8 cellular contexts compared by ENCODE assay signal in genomic region chr12:57239587-57240068, GRCh38. TPM values are rescaled to one million over a fixed set of nuclear protein-coding genes. Genes with fewer than 3 reads are reported as not detected.
DNase-seq lines count a peak whose midpoint lies in the region; FAIRE-seq and TF ChIP-seq lines count a peak whose summit lies in the region.

No MANE protein-coding gene starts in this region.

- H3K9me3 ChIP-seq in osteoblast (ENCODE audit: low read depth, low read length), result no peaks in the 10 kb centered on the region

- peaks cover 3% of the 10 kb centered on the region for H3K36me3 ChIP-seq in osteoblast (ENCODE audit: insufficient read depth, low read length)

- peak overlapping the region; percentile 93 for H3K4me2 ChIP-seq in osteoblast (ENCODE audit: insufficient read depth, low read length)

- H3K4me1 ChIP-seq in osteoblast (ENCODE audit: insufficient read depth, low read length), result peaks cover 35% of the 10 kb centered on the region

- peak overlapping the region; percentile 68 for H3K4me3 ChIP-seq in coronary artery
- H3K4me3 ChIP-seq in osteoblast (ENCODE audit: insufficient read depth, low read length), result peak overlapping the region; percentile 79

- no peaks in the 10 kb centered on the region for H3K79me2 ChIP-seq in osteoblast (ENCODE audit: insufficient read depth, low read length)

- TF ChIP-seq CTCF in coronary artery (IDR thresholded peaks at IDR 0.05) (no peak), osteoblast (IDR thresholded peaks at IDR 0.05; ENCODE audit: extremely low read depth, low read depth, low read length) (no peak)

- peak; percentile 42 for DNase-seq in NCI-H1694 treated with DMSO at 0.1 percent for 48 hours (lab: John Stamatoyannopoulos, UW)
- DNase-seq in NCI-H1694 (lab: John Stamatoyannopoulos, UW), result no peak
- peak; percentile 74 to 75 for DNase-seq in NCI-H526 (lab: John Stamatoyannopoulos, UW)
- no peak for DNase-seq in coronary artery (ENCODE audit: low spot score)
- no peak for DNase-seq in osteoblast (ENCODE audit: insufficient read length, low spot score, missing footprints)
- DNase-seq in activated CD4-positive, CD25-positive, alpha-beta regulatory T cell treated with anti-CD3 and anti-CD28 coated beads, Interleukin-2, amount 50 U/mL, for 72 hours, result no peak
- no peak for DNase-seq in RCC 7860 (ENCODE audit: low spot score)
- DNase-seq in mesenteric fat pad (ENCODE audit: low spot score), result no peak

- H3K27me3 ChIP-seq in osteoblast (ENCODE audit: insufficient read depth, low read length), result peaks cover 40% of the 10 kb centered on the region

- H3K27ac ChIP-seq in coronary artery (no peak overlapping the region), osteoblast (ENCODE audit: low read depth, low read length) (peak overlapping the region; percentile 23)

- peaks cover 14% of the 10 kb centered on the region for H4K20me1 ChIP-seq in osteoblast (ENCODE audit: insufficient read depth, low read length)

- FAIRE-seq in RCC 7860 (lab: Jason Lieb, UNC), result no peak

- H2AFZ ChIP-seq in osteoblast (ENCODE audit: low read length), result peak overlapping the region; percentile 62

RNA-seq across cellular contexts. Expression of gene SHMT2, which starts 10.1 kb away (rescaled TPM):
- total RNA-seq in osteoblast (384 and 408 TPM in 2 replicates), mesenteric fat pad (62.3 TPM)

RNA-seq across cellular contexts. Expression of gene STAC3, which starts 11.4 kb away (rescaled TPM):
- total RNA-seq in osteoblast, result 0.36 and 0.59 TPM in 2 replicates
- total RNA-seq in mesenteric fat pad, result 3.9 TPM

RNA-seq across cellular contexts. Expression of gene NXPH4, which starts 23.0 kb away (rescaled TPM):
- total RNA-seq in osteoblast (0.88 and 1.1 TPM in 2 replicates), mesenteric fat pad (1.4 TPM)

Comparison
In these comparisons a context has a peak if more than half of its experiments do, and no peak if none do; other contexts are left out.
1. DNase-seq: peak in NCI-H1694 treated with DMSO at 0.1 percent for 48 hours (single experiment) and NCI-H526 (2 of 2); none in NCI-H1694 (single experiment), coronary artery (single experiment), osteoblast (single experiment), activated CD4-positive, CD25-positive, alpha-beta regulatory T cell treated with anti-CD3 and anti-CD28 coated beads, Interleukin-2, amount 50 U/mL, for 72 hours (single experiment), RCC 7860 (single experiment) and mesenteric fat pad (single experiment).